Comparison of ENCODE assay signal across 15 cellular contexts in genomic region chr5:55985181-55985580, GRCh38. TPM values are rescaled to one million over a fixed set of nuclear protein-coding genes. Genes with fewer than 3 reads are reported as not detected.
DNase-seq lines count a peak whose midpoint lies in the region; ATAC-seq and TF ChIP-seq lines count a peak whose summit lies in the region.
"Had no signal": no experiment of that assay in that cellular context is flagged by ENCODE, and none has a peak within 500 bp of the region (broad histone marks: within the 10 kb centered on the region; RNA-seq: fewer than 3 reads in every experiment).

No MANE protein-coding gene starts in this region.

- peak; percentile 29 for DNase-seq in activated naive CD4-positive, alpha-beta T cell treated with anti-CD3 and anti-CD28 coated beads, Interleukin-2, amount 10 ng/mL, durations not matched to agents 7 days and 5 days
- DNase-seq in activated naive CD4-positive, alpha-beta T cell treated with Interleukin-2 at 50 U/mL for 16 hours, result no peak
- DNase-seq in smooth muscle cell (lab: John Stamatoyannopoulos, UW; ENCODE audit: unreplicated experiment), result no peak
- no peak for DNase-seq in NCI-H69 (lab: John Stamatoyannopoulos, UW)
- DNase-seq: DMS79, H9, Kasumi-1, NCI-H1105 treated with DMSO at 0.1 percent for 48 hours, NCI-H1694 treated with DMSO at 0.1 percent for 48 hours, NCI-H2107, NCI-H2227 treated with DMSO at 0.1 percent for 48 hours, NCI-H524 had no signal

- H3K27ac Mint-ChIP-seq in activated naive CD4-positive, alpha-beta T cell treated with anti-CD3 and anti-CD28 coated beads, Interleukin-2, amount 10 ng/mL, durations not matched to agents 7 days and 5 days, result peak overlapping the region; percentile 79
- no peak overlapping the region for H3K27ac Mint-ChIP-seq in activated T-helper 17 cell treated with anti-CD3 and anti-CD28 coated beads, Interleukin-2, amount 50 U/mL, for 72 hours
- H3K27ac Mint-ChIP-seq in stimulated activated memory B cell treated with anti-CD40 and anti-IgM and Interleukin-4, amounts not matched to agents 10 μg/mL and 1 μg/mL and 100 μg/mL, for 72 hours, result no peak overlapping the region
- H3K27ac Mint-ChIP-seq: H9 had no signal

- H3K27me3 Mint-ChIP-seq in activated naive CD4-positive, alpha-beta T cell treated with anti-CD3 and anti-CD28 coated beads, Interleukin-2, amount 10 ng/mL, durations not matched to agents 7 days and 5 days, result no peaks in the 10 kb centered on the region
- no peaks in the 10 kb centered on the region for H3K27me3 Mint-ChIP-seq in activated T-helper 17 cell treated with anti-CD3 and anti-CD28 coated beads, Interleukin-2, amount 50 U/mL, for 72 hours
- H3K27me3 Mint-ChIP-seq in stimulated activated memory B cell treated with anti-CD40 and anti-IgM and Interleukin-4, amounts not matched to agents 10 μg/mL and 1 μg/mL and 100 μg/mL, for 72 hours, result no peaks in the 10 kb centered on the region

- CTCF ChIA-PET in activated naive CD4-positive, alpha-beta T cell treated with anti-CD3 and anti-CD28 coated beads, Interleukin-2, amount 10 ng/mL, durations not matched to agents 7 days and 5 days (lab: Charles Lee), result interaction anchor here (0.7 to 2.8 kb wide), 5 partner anchors 27 to 340 kb away, joined by 3 to 11 read pairs (median 3); no protein-coding TSS in a partner anchor

- peaks cover 28% of the 10 kb centered on the region for H3F3A ChIP-seq in smooth muscle cell (ENCODE audit: low read depth)

- H3K9ac ChIP-seq in KMS-11 (peak overlapping the region; percentile 14; the same call in 1 of the 2 replicates), smooth muscle cell (ENCODE audit: low read depth) (no peak overlapping the region)

- TF ChIP-seq CTCF in KMS-11 (conservative IDR thresholded peaks at IDR 0.05; ENCODE audit: low read depth, low read length), result no peak
- no peak for TF ChIP-seq CTCF in smooth muscle cell (IDR thresholded peaks at IDR 0.05; ENCODE audit: borderline replicate concordance, insufficient read depth, poor library complexity, severe bottlenecking)

- H3K4me1 ChIP-seq in KMS-11 (ENCODE audit: low read depth, poor library complexity, severe bottlenecking), result peaks cover 100% of the 10 kb centered on the region
- H3K4me1 ChIP-seq in smooth muscle cell (ENCODE audit: low read depth), result peaks cover 30% of the 10 kb centered on the region

- peak overlapping the region; percentile 40 for H3K4me3 Mint-ChIP-seq in activated naive CD4-positive, alpha-beta T cell treated with anti-CD3 and anti-CD28 coated beads, Interleukin-2, amount 10 ng/mL, durations not matched to agents 7 days and 5 days
- peak overlapping the region; percentile 34 for H3K4me3 Mint-ChIP-seq in activated T-helper 17 cell treated with anti-CD3 and anti-CD28 coated beads, Interleukin-2, amount 50 U/mL, for 72 hours
- H3K4me3 Mint-ChIP-seq in stimulated activated memory B cell treated with anti-CD40 and anti-IgM and Interleukin-4, amounts not matched to agents 10 μg/mL and 1 μg/mL and 100 μg/mL, for 72 hours, result no peak overlapping the region
- H3K4me3 Mint-ChIP-seq: H9 had no signal

- H3K36me3 Mint-ChIP-seq in activated naive CD4-positive, alpha-beta T cell treated with anti-CD3 and anti-CD28 coated beads, Interleukin-2, amount 10 ng/mL, durations not matched to agents 7 days and 5 days, result peaks cover 56% of the 10 kb centered on the region
- H3K36me3 Mint-ChIP-seq in activated T-helper 17 cell treated with anti-CD3 and anti-CD28 coated beads, Interleukin-2, amount 50 U/mL, for 72 hours (ENCODE audit: low read depth), result peaks cover 87% of the 10 kb centered on the region
- peaks cover 12% of the 10 kb centered on the region for H3K36me3 Mint-ChIP-seq in stimulated activated memory B cell treated with anti-CD40 and anti-IgM and Interleukin-4, amounts not matched to agents 10 μg/mL and 1 μg/mL and 100 μg/mL, for 72 hours

- H3K4me2 ChIP-seq in KMS-11, result peak overlapping the region; percentile 96
- H3K4me2 ChIP-seq in smooth muscle cell, result peak overlapping the region; percentile 91

- peaks cover 63% of the 10 kb centered on the region; the same call in 1 of the 2 replicates for H3K36me3 ChIP-seq in KMS-11 (ENCODE audit: insufficient read depth)
- peaks cover 23% of the 10 kb centered on the region for H3K36me3 ChIP-seq in smooth muscle cell (ENCODE audit: low read depth)

- H3K79me2 ChIP-seq in KMS-11 (ENCODE audit: insufficient read depth, low read depth), result peaks cover 100% of the 10 kb centered on the region
- peaks cover 100% of the 10 kb centered on the region for H3K79me2 ChIP-seq in smooth muscle cell (ENCODE audit: low read depth)

- H2AFZ ChIP-seq in KMS-11 (ENCODE audit: low read depth), result no peak overlapping the region
- H2AFZ ChIP-seq in smooth muscle cell (ENCODE audit: low read depth), result no peak overlapping the region

- H3K27me3 ChIP-seq in KMS-11 (ENCODE audit: insufficient read depth, low read depth), result no peaks in the 10 kb centered on the region
- H3K27me3 ChIP-seq in smooth muscle cell (ENCODE audit: low read depth), result no peaks in the 10 kb centered on the region

- ATAC-seq in activated T-helper 17 cell treated with anti-CD3 and anti-CD28 coated beads, Interleukin-2, amount 50 U/mL, for 72 hours (replicated peaks), result no peak
- no peak for ATAC-seq in stimulated activated memory B cell treated with anti-CD40 and anti-IgM and Interleukin-4, amounts not matched to agents 10 μg/mL and 1 μg/mL and 100 μg/mL, for 72 hours

- H3K9me3 ChIP-seq in smooth muscle cell (replicated peaks; ENCODE audit: low read depth), result no peaks in the 10 kb centered on the region

- H3K4me1 Mint-ChIP-seq in activated naive CD4-positive, alpha-beta T cell treated with anti-CD3 and anti-CD28 coated beads, Interleukin-2, amount 10 ng/mL, durations not matched to agents 7 days and 5 days, result peaks cover 84% of the 10 kb centered on the region
- peaks cover 34% of the 10 kb centered on the region for H3K4me1 Mint-ChIP-seq in activated T-helper 17 cell treated with anti-CD3 and anti-CD28 coated beads, Interleukin-2, amount 50 U/mL, for 72 hours
- peaks cover 15% of the 10 kb centered on the region for H3K4me1 Mint-ChIP-seq in stimulated activated memory B cell treated with anti-CD40 and anti-IgM and Interleukin-4, amounts not matched to agents 10 μg/mL and 1 μg/mL and 100 μg/mL, for 72 hours
- H3K4me1 Mint-ChIP-seq: H9 had no signal

- H3K9me3 Mint-ChIP-seq in activated naive CD4-positive, alpha-beta T cell treated with anti-CD3 and anti-CD28 coated beads, Interleukin-2, amount 10 ng/mL, durations not matched to agents 7 days and 5 days, result peaks cover 5% of the 10 kb centered on the region
- no peaks in the 10 kb centered on the region for H3K9me3 Mint-ChIP-seq in activated T-helper 17 cell treated with anti-CD3 and anti-CD28 coated beads, Interleukin-2, amount 50 U/mL, for 72 hours
- H3K9me3 Mint-ChIP-seq in stimulated activated memory B cell treated with anti-CD40 and anti-IgM and Interleukin-4, amounts not matched to agents 10 μg/mL and 1 μg/mL and 100 μg/mL, for 72 hours, result peaks cover 3% of the 10 kb centered on the region
- H3K9me3 Mint-ChIP-seq: H9 had no signal

- H3K27ac ChIP-seq in KMS-11, result peak overlapping the region; percentile 88
- peak overlapping the region; percentile 70 for H3K27ac ChIP-seq in smooth muscle cell (ENCODE audit: low read depth)

- WGBS in smooth muscle cell (ENCODE audit: low lambda C conversion rate), result 87% methylated on average over 6 of the region's 6 CpGs

- H4K20me1 ChIP-seq in KMS-11 (ENCODE audit: insufficient read depth) (peaks cover 60% of the 10 kb centered on the region), smooth muscle cell (ENCODE audit: low read depth) (peaks cover 100% of the 10 kb centered on the region)

- H3K4me3 ChIP-seq in KMS-11 (IDR thresholded peaks at IDR 0.05; ENCODE audit: insufficient read depth, low read depth, low read length), result no peak overlapping the region
- H3K4me3 ChIP-seq in smooth muscle cell, result peak overlapping the region; percentile 28

RNA-seq across cellular contexts. Expression of gene IL6ST, which starts 9.6 kb away (rescaled TPM):
- total RNA-seq in activated T-helper 17 cell treated with anti-CD3 and anti-CD28 coated beads, Interleukin-2, amount 50 U/mL, for 72 hours, result 10 to 100 TPM; 28.1 to 66.8 TPM
- 1,401 and 1,456 TPM in 2 replicates for total RNA-seq in smooth muscle cell
- polyA plus RNA-seq in smooth muscle cell, result 555 and 672 TPM in 2 replicates

Comparison
In these comparisons a context has a peak if more than half of its experiments do, and no peak if none do; other contexts are left out.
1. RNA of gene IL6ST, which starts 9.6 kb away (total RNA-seq): 1,401 to 1,456 TPM in smooth muscle cell; 28.1 to 66.8 TPM in activated T-helper 17 cell treated with anti-CD3 and anti-CD28 coated beads, Interleukin-2, amount 50 U/mL, for 72 hours; every median in the first group is over 10 times any median in the second.